ENCODE assay signal across 1 cellular context in genomic region chr16:51898872-51899271, GRCh38.
TF ChIP-seq lines count a peak whose summit lies in the region.

No MANE protein-coding gene starts in this region.

TF ChIP-seq in WTC11, 78 proteins besides CTCF, POLR2A, EP300 and RAD21 (continued from another document):
- TF ChIP-seq SMAD3 (CRISPR knock-in tag; IDR thresholded peaks at IDR 0.05; ENCODE audit: borderline replicate concordance) (no peak), STAT6 (CRISPR knock-in tag; conservative IDR thresholded peaks at IDR 0.05; ENCODE audit: low read depth) (no peak), ZBTB43 (CRISPR knock-in tag; IDR thresholded peaks at IDR 0.05) (no peak), KAT7 (CRISPR knock-in tag; IDR thresholded peaks at IDR 0.05; ENCODE audit: borderline replicate concordance) (no peak), NR2C2 (CRISPR knock-in tag; IDR thresholded peaks at IDR 0.05) (no peak), ZNF219 (CRISPR knock-in tag; IDR thresholded peaks at IDR 0.05; ENCODE audit: borderline replicate concordance) (no peak)
- TF ChIP-seq, protein P1, sequence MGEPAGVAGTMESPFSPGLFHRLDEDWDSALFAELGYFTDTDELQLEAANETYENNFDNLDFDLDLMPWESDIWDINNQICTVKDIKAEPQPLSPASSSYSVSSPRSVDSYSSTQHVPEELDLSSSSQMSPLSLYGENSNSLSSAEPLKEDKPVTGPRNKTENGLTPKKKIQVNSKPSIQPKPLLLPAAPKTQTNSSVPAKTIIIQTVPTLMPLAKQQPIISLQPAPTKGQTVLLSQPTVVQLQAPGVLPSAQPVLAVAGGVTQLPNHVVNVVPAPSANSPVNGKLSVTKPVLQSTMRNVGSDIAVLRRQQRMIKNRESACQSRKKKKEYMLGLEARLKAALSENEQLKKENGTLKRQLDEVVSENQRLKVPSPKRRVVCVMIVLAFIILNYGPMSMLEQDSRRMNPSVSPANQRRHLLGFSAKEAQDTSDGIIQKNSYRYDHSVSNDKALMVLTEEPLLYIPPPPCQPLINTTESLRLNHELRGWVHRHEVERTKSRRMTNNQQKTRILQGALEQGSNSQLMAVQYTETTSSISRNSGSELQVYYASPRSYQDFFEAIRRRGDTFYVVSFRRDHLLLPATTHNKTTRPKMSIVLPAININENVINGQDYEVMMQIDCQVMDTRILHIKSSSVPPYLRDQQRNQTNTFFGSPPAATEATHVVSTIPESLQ (CRISPR knock-in tag; IDR thresholded peaks at IDR 0.05): no peak
TF ChIP-seq in WTC11: peak in this region for 0.
